ENCODE assay signal across 4 cellular contexts in genomic region chr10:95808705-95809308, GRCh38. TPM values are rescaled to one million over a fixed set of nuclear protein-coding genes. Genes with fewer than 3 reads are reported as not detected.
"Had no signal": no experiment of that assay in that cellular context is flagged by ENCODE, and none has a peak within 500 bp of the region (broad histone marks: within the 10 kb centered on the region; RNA-seq: fewer than 3 reads in every experiment).

No MANE protein-coding gene starts in this region.

RNA-seq across cellular contexts. Expression of gene ENTPD1, which starts 52.8 kb away (rescaled TPM):
- total RNA-seq: MCF 10A, NCI-H460, PC-9, RPMI7951 had no signal
